Comparison of ENCODE assay signal across 11 cellular contexts in the genomic region with DNA sequence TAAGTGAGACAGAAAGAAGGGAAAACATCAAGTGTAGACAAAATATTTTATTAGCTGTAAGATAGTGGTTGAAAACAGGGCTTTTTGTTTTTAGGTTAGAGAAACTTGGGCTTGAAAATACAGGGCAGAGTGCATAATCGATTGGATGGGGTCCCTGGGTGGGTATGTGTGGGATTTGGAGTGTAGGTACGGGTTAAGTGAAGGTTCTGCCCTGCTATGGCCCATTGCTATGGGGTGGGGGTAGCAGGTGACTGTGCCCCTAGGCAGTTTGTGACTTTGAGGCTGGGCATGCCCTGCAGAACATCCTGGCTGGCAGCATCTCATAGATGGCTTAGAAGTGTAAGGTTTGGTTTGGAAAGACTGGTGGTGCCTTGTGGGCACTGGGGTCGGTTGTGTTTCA. TPM values are rescaled to one million over a fixed set of nuclear protein-coding genes. Genes with fewer than 3 reads are reported as not detected.
A peak's percentile ranks its signal among the peaks of the same experiment; 100 is the strongest.
DNase-seq lines count a peak whose midpoint lies in the region; ATAC-seq and TF ChIP-seq lines count a peak whose summit lies in the region.
"Had no signal": no experiment of that assay in that cellular context is flagged by ENCODE, and none has a peak within 500 bp of the region (broad histone marks: within the 10 kb centered on the region; RNA-seq: fewer than 3 reads in every experiment).

No MANE protein-coding gene starts in this region.

- H3K4me3 Mint-ChIP-seq in activated CD8-positive, alpha-beta memory T cell treated with anti-CD3 and anti-CD28 coated beads, Interleukin-2, amount 10 ng/mL, durations not matched to agents 7 days and 5 days: no peak overlapping the region
- peak overlapping the region; percentile 17 for H3K4me3 Mint-ChIP-seq in activated T-helper 2 cell treated with anti-CD3 and anti-CD28 coated beads, Interferon-gamma antibody, Interleukin-2, Interleukin-4, amounts not matched to agents 10 μg/mL and 5 μg/mL and 100 μg/mL, durations not matched to agents 14 hours and 24 hours and 36 hours (ENCODE audit: low read depth)
- H3K4me3 Mint-ChIP-seq in immature natural killer cell: peak overlapping the region in 2 of 5 donors; percentile 1 to 2

- H3K36me3 ChIP-seq in stomach: peaks cover 60 to 67% (median 66%) of the 10 kb centered on the region in 4 donors

- H3K4me3 ChIP-seq in stomach: no peak overlapping the region

- H3K4me1 ChIP-seq in stomach: peaks cover 26 to 68% (median 33%) of the 10 kb centered on the region in 4 donors

- intact Hi-C loops in activated T-helper 2 cell treated with anti-CD3 and anti-CD28 coated beads, Interferon-gamma antibody, Interleukin-2, Interleukin-4, amounts not matched to agents 10 μg/mL and 5 μg/mL and 100 μg/mL, durations not matched to agents 14 hours and 24 hours and 36 hours (cut with micrococcal nuclease): loop anchor here (1.0 to 2.0 kb wide), 3 partner anchors 19 to 35 kb away; a partner anchor contains a TSS
- intact Hi-C loops in stomach (cut with DNase I; ENCODE audit: low total_unique reads): no loop called here

- H3K9me3 ChIP-seq in stomach: no peaks in the 10 kb centered on the region

- H3K27ac Mint-ChIP-seq in activated CD8-positive, alpha-beta memory T cell treated with anti-CD3 and anti-CD28 coated beads, Interleukin-2, amount 10 ng/mL, durations not matched to agents 7 days and 5 days: peak overlapping the region; percentile 82
- H3K27ac Mint-ChIP-seq in activated T-helper 2 cell treated with anti-CD3 and anti-CD28 coated beads, Interferon-gamma antibody, Interleukin-2, Interleukin-4, amounts not matched to agents 10 μg/mL and 5 μg/mL and 100 μg/mL, durations not matched to agents 14 hours and 24 hours and 36 hours: peak overlapping the region; percentile 95
- H3K27ac Mint-ChIP-seq in immature natural killer cell: peak overlapping the region; percentile 41 to 97 (median 90)

- H3K9me3 Mint-ChIP-seq in activated CD8-positive, alpha-beta memory T cell treated with anti-CD3 and anti-CD28 coated beads, Interleukin-2, amount 10 ng/mL, durations not matched to agents 7 days and 5 days (ENCODE audit: low read depth): no peaks in the 10 kb centered on the region
- no peaks in the 10 kb centered on the region for H3K9me3 Mint-ChIP-seq in activated T-helper 2 cell treated with anti-CD3 and anti-CD28 coated beads, Interferon-gamma antibody, Interleukin-2, Interleukin-4, amounts not matched to agents 10 μg/mL and 5 μg/mL and 100 μg/mL, durations not matched to agents 14 hours and 24 hours and 36 hours
- no peaks in the 10 kb centered on the region for H3K9me3 Mint-ChIP-seq in immature natural killer cell

- DNase-seq in activated CD8-positive, alpha-beta memory T cell treated with anti-CD3 and anti-CD28 coated beads, Interleukin-2, amount 10 ng/mL, durations not matched to agents 7 days and 5 days: no peak
- DNase-seq in activated CD8-positive, alpha-beta memory T cell treated with anti-CD3 and anti-CD28 coated beads, Interleukin-2, amount 50 U/mL, for 48 hours: no peak
- DNase-seq in activated T-helper 2 cell treated with anti-CD3 and anti-CD28 coated beads, Interferon-gamma antibody, Interleukin-2, Interleukin-4, amounts not matched to agents 10 μg/mL and 5 μg/mL and 100 μg/mL, durations not matched to agents 14 hours and 24 hours and 36 hours (ENCODE audit: low spot score): no peak
- DNase-seq in immature natural killer cell: no peak
- DNase-seq in stomach: no peak
- no peak for DNase-seq in A172 (ENCODE audit: low spot score)
- DNase-seq: left cardiac atrium, NCI-H1436 had no signal

- 74 to 84% (median 81%) methylated on average over 2 to 3 of the region's 3 CpGs for WGBS in stomach, 5 donors

- no peaks in the 10 kb centered on the region for H3K27me3 Mint-ChIP-seq in activated CD8-positive, alpha-beta memory T cell treated with anti-CD3 and anti-CD28 coated beads, Interleukin-2, amount 10 ng/mL, durations not matched to agents 7 days and 5 days
- no peaks in the 10 kb centered on the region for H3K27me3 Mint-ChIP-seq in activated T-helper 2 cell treated with anti-CD3 and anti-CD28 coated beads, Interferon-gamma antibody, Interleukin-2, Interleukin-4, amounts not matched to agents 10 μg/mL and 5 μg/mL and 100 μg/mL, durations not matched to agents 14 hours and 24 hours and 36 hours (ENCODE audit: low read depth)
- H3K27me3 Mint-ChIP-seq in immature natural killer cell (ENCODE audit: low read depth in 3 of 3): peaks cover 2 to 7% (median 7%) of the 10 kb centered on the region in 3 donors

- no peak for TF ChIP-seq CTCF in stomach (IDR thresholded peaks at IDR 0.05)

- peak overlapping the region in 4 of 5 donors; percentile 21 to 99 (median 78) for H3K27ac ChIP-seq in stomach
- H3K27ac ChIP-seq: HL-60 had no signal

- ATAC-seq in activated CD8-positive, alpha-beta memory T cell treated with anti-CD3 and anti-CD28 coated beads, Interleukin-2, amount 10 ng/mL, durations not matched to agents 7 days and 5 days: no peak
- ATAC-seq in HG03354 (IDR thresholded peaks at IDR 0.05; ENCODE audit: poor library complexity, severe bottlenecking, unreplicated experiment) (no peak), GM18520 (IDR thresholded peaks at IDR 0.05; ENCODE audit: unreplicated experiment) (no peak)
- ATAC-seq: left cardiac atrium had no signal

- CTCF ChIA-PET in activated CD8-positive, alpha-beta memory T cell treated with anti-CD3 and anti-CD28 coated beads, Interleukin-2, amount 10 ng/mL, durations not matched to agents 7 days and 5 days (lab: Charles Lee): no interaction called here

- no peak for TF ChIP-seq POLR2A in stomach (IDR thresholded peaks at IDR 0.05)

- peaks cover 49% of the 10 kb centered on the region for H3K4me1 Mint-ChIP-seq in activated CD8-positive, alpha-beta memory T cell treated with anti-CD3 and anti-CD28 coated beads, Interleukin-2, amount 10 ng/mL, durations not matched to agents 7 days and 5 days
- H3K4me1 Mint-ChIP-seq in activated T-helper 2 cell treated with anti-CD3 and anti-CD28 coated beads, Interferon-gamma antibody, Interleukin-2, Interleukin-4, amounts not matched to agents 10 μg/mL and 5 μg/mL and 100 μg/mL, durations not matched to agents 14 hours and 24 hours and 36 hours (ENCODE audit: low read depth): peaks cover 53% of the 10 kb centered on the region
- H3K4me1 Mint-ChIP-seq in immature natural killer cell: peaks cover 21 to 25% of the 10 kb centered on the region in 2 donors

- H3K36me3 Mint-ChIP-seq in activated CD8-positive, alpha-beta memory T cell treated with anti-CD3 and anti-CD28 coated beads, Interleukin-2, amount 10 ng/mL, durations not matched to agents 7 days and 5 days: peaks cover 48% of the 10 kb centered on the region
- H3K36me3 Mint-ChIP-seq in activated T-helper 2 cell treated with anti-CD3 and anti-CD28 coated beads, Interferon-gamma antibody, Interleukin-2, Interleukin-4, amounts not matched to agents 10 μg/mL and 5 μg/mL and 100 μg/mL, durations not matched to agents 14 hours and 24 hours and 36 hours (ENCODE audit: low read depth): peaks cover 64% of the 10 kb centered on the region
- H3K36me3 Mint-ChIP-seq in immature natural killer cell: peaks cover 13 to 45% (median 19%) of the 10 kb centered on the region in 3 donors

- H3K27me3 ChIP-seq in stomach: no peaks in the 10 kb centered on the region

- TF ChIP-seq EP300 in stomach (IDR thresholded peaks at IDR 0.05): no peak

RNA-seq across cellular contexts. Expression of a gene that starts 3.7 kb away (rescaled TPM):
- total RNA-seq in activated CD8-positive, alpha-beta memory T cell treated with anti-CD3 and anti-CD28 coated beads, Interleukin-2, amount 10 ng/mL, durations not matched to agents 7 days and 5 days: 1 to 10 TPM; 3.1 to 4.5 TPM
- total RNA-seq in activated T-helper 2 cell treated with anti-CD3 and anti-CD28 coated beads, Interferon-gamma antibody, Interleukin-2, Interleukin-4, amounts not matched to agents 10 μg/mL and 5 μg/mL and 100 μg/mL, durations not matched to agents 14 hours and 24 hours and 36 hours: 12.6 and 13.9 TPM in 2 replicates
- polyA plus RNA-seq in immature natural killer cell (1 to 10 TPM; 2.4 to 3.0 (median 2.8) TPM), stomach (10 to 100 TPM; 10.0 to 13.0 (median 12.5) TPM)
- 10 to 100 TPM in 3 of 5 donors, 1 to 10 TPM in 2; 1.8 to 73.2 (median 28.8) TPM for total RNA-seq in stomach
- 0.62 and 0.65 TPM in 2 replicates for total RNA-seq in A172 (2014; rRNA removed; shearing (Covaris generic))

RNA-seq across cellular contexts. Expression of a gene that starts 19.3 kb away (rescaled TPM):
- total RNA-seq in activated CD8-positive, alpha-beta memory T cell treated with anti-CD3 and anti-CD28 coated beads, Interleukin-2, amount 10 ng/mL, durations not matched to agents 7 days and 5 days: 100 to 1,000 TPM; 348 to 471 TPM
- 624 and 628 TPM in 2 replicates for total RNA-seq in activated T-helper 2 cell treated with anti-CD3 and anti-CD28 coated beads, Interferon-gamma antibody, Interleukin-2, Interleukin-4, amounts not matched to agents 10 μg/mL and 5 μg/mL and 100 μg/mL, durations not matched to agents 14 hours and 24 hours and 36 hours
- polyA plus RNA-seq in immature natural killer cell (10 to 100 TPM in 2 of 3 donors, 1 to 10 TPM in 1; 6.4 to 55.9 (median 13.4) TPM), stomach (100 to 1,000 TPM in 2 of 3 donors, 10 to 100 TPM in 1; 86.5 to 171 (median 134) TPM)
- total RNA-seq in stomach: 100 to 1,000 TPM; 167 to 572 (median 203) TPM
- 422 and 446 TPM in 2 replicates for total RNA-seq in A172 (2014; rRNA removed; shearing (Covaris generic))

RNA-seq across cellular contexts. Expression of a gene that starts 27.7 kb away (rescaled TPM):
- total RNA-seq in activated CD8-positive, alpha-beta memory T cell treated with anti-CD3 and anti-CD28 coated beads, Interleukin-2, amount 10 ng/mL, durations not matched to agents 7 days and 5 days: 1 to 10 TPM; 3.4 to 4.1 TPM
- total RNA-seq in activated T-helper 2 cell treated with anti-CD3 and anti-CD28 coated beads, Interferon-gamma antibody, Interleukin-2, Interleukin-4, amounts not matched to agents 10 μg/mL and 5 μg/mL and 100 μg/mL, durations not matched to agents 14 hours and 24 hours and 36 hours: 6.9 and 9.6 TPM in 2 replicates
- polyA plus RNA-seq in immature natural killer cell (under 1 TPM in 2 of 3 donors, not detected in 1; 0.57 to 0.76 TPM), stomach (1 to 10 TPM; 2.1 to 5.1 (median 2.5) TPM)
- 10 to 100 TPM in 2 of 5 donors, 1 to 10 TPM in 3; 4.2 to 34.5 (median 5.8) TPM for total RNA-seq in stomach
- 3.0 and 8.8 TPM in 2 replicates for total RNA-seq in A172 (2014; rRNA removed; shearing (Covaris generic))

RNA-seq across cellular contexts. Expression of a gene that starts 27.8 kb away (rescaled TPM):
- 100 to 1,000 TPM in 1 of 2 experiments, 10 to 100 TPM in 1; 84.3 to 104 TPM for total RNA-seq in activated CD8-positive, alpha-beta memory T cell treated with anti-CD3 and anti-CD28 coated beads, Interleukin-2, amount 10 ng/mL, durations not matched to agents 7 days and 5 days
- total RNA-seq in activated T-helper 2 cell treated with anti-CD3 and anti-CD28 coated beads, Interferon-gamma antibody, Interleukin-2, Interleukin-4, amounts not matched to agents 10 μg/mL and 5 μg/mL and 100 μg/mL, durations not matched to agents 14 hours and 24 hours and 36 hours: 150 and 155 TPM in 2 replicates
- 10 to 100 TPM; 57.2 to 61.2 (median 59.5) TPM for polyA plus RNA-seq in immature natural killer cell
- total RNA-seq in stomach: 100 to 1,000 TPM in 2 of 5 donors, 10 to 100 TPM in 3; 14.0 to 273 (median 85.0) TPM
- polyA plus RNA-seq in stomach: 100 to 1,000 TPM; 103 to 142 (median 116) TPM
- total RNA-seq in A172 (2014; rRNA removed; shearing (Covaris generic)): 182 and 190 TPM in 2 replicates

RNA-seq across cellular contexts. Expression of a gene that starts 34.7 kb away (rescaled TPM):
- 100 to 1,000 TPM; 193 to 258 TPM for total RNA-seq in activated CD8-positive, alpha-beta memory T cell treated with anti-CD3 and anti-CD28 coated beads, Interleukin-2, amount 10 ng/mL, durations not matched to agents 7 days and 5 days
- total RNA-seq in activated T-helper 2 cell treated with anti-CD3 and anti-CD28 coated beads, Interferon-gamma antibody, Interleukin-2, Interleukin-4, amounts not matched to agents 10 μg/mL and 5 μg/mL and 100 μg/mL, durations not matched to agents 14 hours and 24 hours and 36 hours: 268 and 275 TPM in 2 replicates
- polyA plus RNA-seq in immature natural killer cell (100 to 1,000 TPM; 169 to 295 (median 250) TPM), stomach (100 to 1,000 TPM in 1 of 3 donors, 10 to 100 TPM in 2; 73.0 to 119 (median 81.7) TPM)
- total RNA-seq in stomach: 100 to 1,000 TPM; 124 to 239 (median 172) TPM
- total RNA-seq in A172 (2014; rRNA removed; shearing (Covaris generic)): 633 and 926 TPM in 2 replicates
